ENCODE assay signal across 1 cellular context in genomic region chr18:21979171-21979560, GRCh38.
TF ChIP-seq lines count a peak whose summit lies in the region.

No MANE protein-coding gene starts in this region.

TF ChIP-seq in HepG2, 621 proteins besides CTCF, POLR2A, EP300 and RAD21 (continued from another document and continues in another):
- TF ChIP-seq, protein P1, sequence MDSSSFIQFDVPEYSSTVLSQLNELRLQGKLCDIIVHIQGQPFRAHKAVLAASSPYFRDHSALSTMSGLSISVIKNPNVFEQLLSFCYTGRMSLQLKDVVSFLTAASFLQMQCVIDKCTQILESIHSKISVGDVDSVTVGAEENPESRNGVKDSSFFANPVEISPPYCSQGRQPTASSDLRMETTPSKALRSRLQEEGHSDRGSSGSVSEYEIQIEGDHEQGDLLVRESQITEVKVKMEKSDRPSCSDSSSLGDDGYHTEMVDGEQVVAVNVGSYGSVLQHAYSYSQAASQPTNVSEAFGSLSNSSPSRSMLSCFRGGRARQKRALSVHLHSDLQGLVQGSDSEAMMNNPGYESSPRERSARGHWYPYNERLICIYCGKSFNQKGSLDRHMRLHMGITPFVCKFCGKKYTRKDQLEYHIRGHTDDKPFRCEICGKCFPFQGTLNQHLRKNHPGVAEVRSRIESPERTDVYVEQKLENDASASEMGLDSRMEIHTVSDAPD (CRISPR knock-in tag; IDR thresholded peaks at IDR 0.05): no peak
- TF ChIP-seq BHLHE40 (IDR thresholded peaks at IDR 0.05; ENCODE audit: low read length): no peak
- TF ChIP-seq ZNF770 (CRISPR knock-in tag; IDR thresholded peaks at IDR 0.05): no peak
- TF ChIP-seq, protein P2, sequence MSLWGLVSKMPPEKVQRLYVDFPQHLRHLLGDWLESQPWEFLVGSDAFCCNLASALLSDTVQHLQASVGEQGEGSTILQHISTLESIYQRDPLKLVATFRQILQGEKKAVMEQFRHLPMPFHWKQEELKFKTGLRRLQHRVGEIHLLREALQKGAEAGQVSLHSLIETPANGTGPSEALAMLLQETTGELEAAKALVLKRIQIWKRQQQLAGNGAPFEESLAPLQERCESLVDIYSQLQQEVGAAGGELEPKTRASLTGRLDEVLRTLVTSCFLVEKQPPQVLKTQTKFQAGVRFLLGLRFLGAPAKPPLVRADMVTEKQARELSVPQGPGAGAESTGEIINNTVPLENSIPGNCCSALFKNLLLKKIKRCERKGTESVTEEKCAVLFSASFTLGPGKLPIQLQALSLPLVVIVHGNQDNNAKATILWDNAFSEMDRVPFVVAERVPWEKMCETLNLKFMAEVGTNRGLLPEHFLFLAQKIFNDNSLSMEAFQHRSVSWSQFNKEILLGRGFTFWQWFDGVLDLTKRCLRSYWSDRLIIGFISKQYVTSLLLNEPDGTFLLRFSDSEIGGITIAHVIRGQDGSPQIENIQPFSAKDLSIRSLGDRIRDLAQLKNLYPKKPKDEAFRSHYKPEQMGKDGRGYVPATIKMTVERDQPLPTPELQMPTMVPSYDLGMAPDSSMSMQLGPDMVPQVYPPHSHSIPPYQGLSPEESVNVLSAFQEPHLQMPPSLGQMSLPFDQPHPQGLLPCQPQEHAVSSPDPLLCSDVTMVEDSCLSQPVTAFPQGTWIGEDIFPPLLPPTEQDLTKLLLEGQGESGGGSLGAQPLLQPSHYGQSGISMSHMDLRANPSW (CRISPR knock-in tag; IDR thresholded peaks at IDR 0.05; ENCODE audit: borderline replicate concordance): no peak
- TF ChIP-seq HES4 (CRISPR knock-in tag; IDR thresholded peaks at IDR 0.05; ENCODE audit: borderline replicate concordance): no peak
- no peak for TF ChIP-seq SIN3A (IDR thresholded peaks at IDR 0.05; ENCODE audit: borderline replicate concordance, low read depth, low read length)
- no peak for TF ChIP-seq ZNF616 (CRISPR knock-in tag; IDR thresholded peaks at IDR 0.05; ENCODE audit: low read depth)
- no peak for TF ChIP-seq IKZF1 (IDR thresholded peaks at IDR 0.05)
- TF ChIP-seq, protein P3, sequence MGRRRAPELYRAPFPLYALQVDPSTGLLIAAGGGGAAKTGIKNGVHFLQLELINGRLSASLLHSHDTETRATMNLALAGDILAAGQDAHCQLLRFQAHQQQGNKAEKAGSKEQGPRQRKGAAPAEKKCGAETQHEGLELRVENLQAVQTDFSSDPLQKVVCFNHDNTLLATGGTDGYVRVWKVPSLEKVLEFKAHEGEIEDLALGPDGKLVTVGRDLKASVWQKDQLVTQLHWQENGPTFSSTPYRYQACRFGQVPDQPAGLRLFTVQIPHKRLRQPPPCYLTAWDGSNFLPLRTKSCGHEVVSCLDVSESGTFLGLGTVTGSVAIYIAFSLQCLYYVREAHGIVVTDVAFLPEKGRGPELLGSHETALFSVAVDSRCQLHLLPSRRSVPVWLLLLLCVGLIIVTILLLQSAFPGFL (CRISPR knock-in tag; IDR thresholded peaks at IDR 0.05): no peak
- no peak for TF ChIP-seq ZNF879 (CRISPR knock-in tag; IDR thresholded peaks at IDR 0.05)
- TF ChIP-seq ZNF143 (CRISPR knock-in tag; IDR thresholded peaks at IDR 0.05): no peak
- TF ChIP-seq KDM6A (CRISPR knock-in tag; IDR thresholded peaks at IDR 0.05; ENCODE audit: low read depth): no peak
- TF ChIP-seq MEIS1 (CRISPR knock-in tag; IDR thresholded peaks at IDR 0.05; ENCODE audit: borderline replicate concordance): peak; percentile 76; the same call in 1 of the 2 replicates
- TF ChIP-seq ZNF784 (CRISPR knock-in tag; IDR thresholded peaks at IDR 0.05; ENCODE audit: borderline replicate concordance): no peak
- TF ChIP-seq REPIN1 (CRISPR knock-in tag; IDR thresholded peaks at IDR 0.05; ENCODE audit: borderline replicate concordance, low read depth): no peak
- TF ChIP-seq, protein P4, sequence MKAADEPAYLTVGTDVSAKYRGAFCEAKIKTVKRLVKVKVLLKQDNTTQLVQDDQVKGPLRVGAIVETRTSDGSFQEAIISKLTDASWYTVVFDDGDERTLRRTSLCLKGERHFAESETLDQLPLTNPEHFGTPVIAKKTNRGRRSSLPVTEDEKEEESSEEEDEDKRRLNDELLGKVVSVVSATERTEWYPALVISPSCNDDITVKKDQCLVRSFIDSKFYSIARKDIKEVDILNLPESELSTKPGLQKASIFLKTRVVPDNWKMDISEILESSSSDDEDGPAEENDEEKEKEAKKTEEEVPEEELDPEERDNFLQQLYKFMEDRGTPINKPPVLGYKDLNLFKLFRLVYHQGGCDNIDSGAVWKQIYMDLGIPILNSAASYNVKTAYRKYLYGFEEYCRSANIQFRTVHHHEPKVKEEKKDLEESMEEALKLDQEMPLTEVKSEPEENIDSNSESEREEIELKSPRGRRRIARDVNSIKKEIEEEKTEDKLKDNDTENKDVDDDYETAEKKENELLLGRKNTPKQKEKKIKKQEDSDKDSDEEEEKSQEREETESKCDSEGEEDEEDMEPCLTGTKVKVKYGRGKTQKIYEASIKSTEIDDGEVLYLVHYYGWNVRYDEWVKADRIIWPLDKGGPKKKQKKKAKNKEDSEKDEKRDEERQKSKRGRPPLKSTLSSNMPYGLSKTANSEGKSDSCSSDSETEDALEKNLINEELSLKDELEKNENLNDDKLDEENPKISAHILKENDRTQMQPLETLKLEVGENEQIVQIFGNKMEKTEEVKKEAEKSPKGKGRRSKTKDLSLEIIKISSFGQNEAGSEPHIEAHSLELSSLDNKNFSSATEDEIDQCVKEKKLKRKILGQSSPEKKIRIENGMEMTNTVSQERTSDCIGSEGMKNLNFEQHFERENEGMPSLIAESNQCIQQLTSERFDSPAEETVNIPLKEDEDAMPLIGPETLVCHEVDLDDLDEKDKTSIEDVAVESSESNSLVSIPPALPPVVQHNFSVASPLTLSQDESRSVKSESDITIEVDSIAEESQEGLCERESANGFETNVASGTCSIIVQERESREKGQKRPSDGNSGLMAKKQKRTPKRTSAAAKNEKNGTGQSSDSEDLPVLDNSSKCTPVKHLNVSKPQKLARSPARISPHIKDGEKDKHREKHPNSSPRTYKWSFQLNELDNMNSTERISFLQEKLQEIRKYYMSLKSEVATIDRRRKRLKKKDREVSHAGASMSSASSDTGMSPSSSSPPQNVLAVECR (CRISPR knock-in tag; IDR thresholded peaks at IDR 0.05; ENCODE audit: borderline replicate concordance): no peak
- TF ChIP-seq TEAD2 (CRISPR knock-in tag; IDR thresholded peaks at IDR 0.05): no peak
- TF ChIP-seq TARDBP (CRISPR knock-in tag; IDR thresholded peaks at IDR 0.05): no peak
- no peak for TF ChIP-seq ZNF430 (CRISPR knock-in tag; IDR thresholded peaks at IDR 0.05)
- no peak for TF ChIP-seq ZFP62 (CRISPR knock-in tag; IDR thresholded peaks at IDR 0.05)
- no peak for TF ChIP-seq ZFP36L1 (CRISPR knock-in tag; IDR thresholded peaks at IDR 0.05)
- no peak for TF ChIP-seq AHR (CRISPR knock-in tag; IDR thresholded peaks at IDR 0.05)
- no peak for TF ChIP-seq ARHGAP35 (CRISPR knock-in tag; IDR thresholded peaks at IDR 0.05; ENCODE audit: borderline replicate concordance)
- no peak for TF ChIP-seq ZNF441 (CRISPR knock-in tag; IDR thresholded peaks at IDR 0.05; ENCODE audit: borderline replicate concordance)
- TF ChIP-seq YY1 (IDR thresholded peaks at IDR 0.05; ENCODE audit: insufficient read depth, insufficient replicate concordance, low read depth, low read length): peak; percentile 41
- no peak for TF ChIP-seq EEA1 (CRISPR knock-in tag; IDR thresholded peaks at IDR 0.05; ENCODE audit: borderline replicate concordance)
- TF ChIP-seq KAT2B (IDR thresholded peaks at IDR 0.05; ENCODE audit: borderline replicate concordance, low read depth, low read length): no peak
- TF ChIP-seq ZNF746 (CRISPR knock-in tag; IDR thresholded peaks at IDR 0.05): no peak
- no peak for TF ChIP-seq BRD4 (CRISPR knock-in tag; IDR thresholded peaks at IDR 0.05)
- TF ChIP-seq TCF12 (IDR thresholded peaks at IDR 0.05): no peak
- no peak for TF ChIP-seq TCF12 (CRISPR knock-in tag; IDR thresholded peaks at IDR 0.05)
- no peak for TF ChIP-seq SAFB2 (CRISPR knock-in tag; IDR thresholded peaks at IDR 0.05; ENCODE audit: borderline replicate concordance, low read depth)
- TF ChIP-seq SIN3B (IDR thresholded peaks at IDR 0.05; ENCODE audit: low read length): no peak
- TF ChIP-seq, protein P5, sequence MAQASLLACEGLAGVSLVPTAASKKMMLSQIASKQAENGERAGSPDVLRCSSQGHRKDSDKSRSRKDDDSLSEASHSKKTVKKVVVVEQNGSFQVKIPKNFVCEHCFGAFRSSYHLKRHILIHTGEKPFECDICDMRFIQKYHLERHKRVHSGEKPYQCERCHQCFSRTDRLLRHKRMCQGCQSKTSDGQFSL (CRISPR knock-in tag; IDR thresholded peaks at IDR 0.05): no peak
- no peak for TF ChIP-seq ZNF546 (CRISPR knock-in tag; conservative IDR thresholded peaks at IDR 0.05)
- TF ChIP-seq, protein P6, sequence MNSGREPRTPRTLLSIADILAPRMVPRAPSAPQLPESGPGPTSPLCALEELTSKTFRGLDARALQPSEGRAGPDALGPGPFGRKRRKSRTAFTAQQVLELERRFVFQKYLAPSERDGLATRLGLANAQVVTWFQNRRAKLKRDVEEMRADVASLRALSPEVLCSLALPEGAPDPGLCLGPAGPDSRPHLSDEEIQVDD (CRISPR knock-in tag; IDR thresholded peaks at IDR 0.05; ENCODE audit: borderline replicate concordance): no peak
- TF ChIP-seq, protein P7, sequence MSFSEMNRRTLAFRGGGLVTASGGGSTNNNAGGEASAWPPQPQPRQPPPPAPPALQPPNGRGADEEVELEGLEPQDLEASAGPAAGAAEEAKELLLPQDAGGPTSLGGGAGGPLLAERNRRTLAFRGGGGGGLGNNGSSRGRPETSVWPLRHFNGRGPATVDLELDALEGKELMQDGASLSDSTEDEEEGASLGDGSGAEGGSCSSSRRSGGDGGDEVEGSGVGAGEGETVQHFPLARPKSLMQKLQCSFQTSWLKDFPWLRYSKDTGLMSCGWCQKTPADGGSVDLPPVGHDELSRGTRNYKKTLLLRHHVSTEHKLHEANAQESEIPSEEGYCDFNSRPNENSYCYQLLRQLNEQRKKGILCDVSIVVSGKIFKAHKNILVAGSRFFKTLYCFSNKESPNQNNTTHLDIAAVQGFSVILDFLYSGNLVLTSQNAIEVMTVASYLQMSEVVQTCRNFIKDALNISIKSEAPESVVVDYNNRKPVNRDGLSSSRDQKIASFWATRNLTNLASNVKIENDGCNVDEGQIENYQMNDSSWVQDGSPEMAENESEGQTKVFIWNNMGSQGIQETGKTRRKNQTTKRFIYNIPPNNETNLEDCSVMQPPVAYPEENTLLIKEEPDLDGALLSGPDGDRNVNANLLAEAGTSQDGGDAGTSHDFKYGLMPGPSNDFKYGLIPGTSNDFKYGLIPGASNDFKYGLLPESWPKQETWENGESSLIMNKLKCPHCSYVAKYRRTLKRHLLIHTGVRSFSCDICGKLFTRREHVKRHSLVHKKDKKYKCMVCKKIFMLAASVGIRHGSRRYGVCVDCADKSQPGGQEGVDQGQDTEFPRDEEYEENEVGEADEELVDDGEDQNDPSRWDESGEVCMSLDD (CRISPR knock-in tag; IDR thresholded peaks at IDR 0.05; ENCODE audit: borderline replicate concordance): no peak
- no peak for TF ChIP-seq SP2 (CRISPR knock-in tag; IDR thresholded peaks at IDR 0.05)
- no peak for TF ChIP-seq THYN1 (CRISPR knock-in tag; IDR thresholded peaks at IDR 0.05; ENCODE audit: borderline replicate concordance, low read depth)
- TF ChIP-seq ARID2 (CRISPR knock-in tag; IDR thresholded peaks at IDR 0.05; ENCODE audit: borderline replicate concordance): no peak
- TF ChIP-seq ZNF432 (CRISPR knock-in tag; IDR thresholded peaks at IDR 0.05; ENCODE audit: borderline replicate concordance): no peak
- TF ChIP-seq ZNF816 (CRISPR knock-in tag; IDR thresholded peaks at IDR 0.05; ENCODE audit: borderline replicate concordance): no peak
- no peak for TF ChIP-seq CHD2 (IDR thresholded peaks at IDR 0.05; ENCODE audit: low read depth, low read length)
- TF ChIP-seq HNF4A (CRISPR knock-in tag; IDR thresholded peaks at IDR 0.05): 0 out of 2 replicates have a peak, but pooled peaks have one; percentile 27
- no peak for TF ChIP-seq NONO (IDR thresholded peaks at IDR 0.05)
- TF ChIP-seq NONO (CRISPR knock-in tag; conservative IDR thresholded peaks at IDR 0.05): no peak
- TF ChIP-seq ZNF782 (CRISPR knock-in tag; IDR thresholded peaks at IDR 0.05; ENCODE audit: borderline replicate concordance): no peak
- no peak for TF ChIP-seq ZSCAN5A (CRISPR knock-in tag; IDR thresholded peaks at IDR 0.05; ENCODE audit: borderline replicate concordance)
- TF ChIP-seq ZFP82 (CRISPR knock-in tag; IDR thresholded peaks at IDR 0.05; ENCODE audit: borderline replicate concordance): no peak
- TF ChIP-seq SMARCC2 (IDR thresholded peaks at IDR 0.05): no peak
- TF ChIP-seq TAF15 (IDR thresholded peaks at IDR 0.05; ENCODE audit: low read depth, low read length, poor library complexity, severe bottlenecking): no peak
- TF ChIP-seq CBX1 (IDR thresholded peaks at IDR 0.05; ENCODE audit: low read depth): no peak
- no peak for TF ChIP-seq GATAD2A (CRISPR knock-in tag; IDR thresholded peaks at IDR 0.05)
- TF ChIP-seq CHCHD3 (CRISPR knock-in tag; IDR thresholded peaks at IDR 0.05): no peak
